Comparison of ENCODE assay signal across 32 cellular contexts in the genomic region with DNA sequence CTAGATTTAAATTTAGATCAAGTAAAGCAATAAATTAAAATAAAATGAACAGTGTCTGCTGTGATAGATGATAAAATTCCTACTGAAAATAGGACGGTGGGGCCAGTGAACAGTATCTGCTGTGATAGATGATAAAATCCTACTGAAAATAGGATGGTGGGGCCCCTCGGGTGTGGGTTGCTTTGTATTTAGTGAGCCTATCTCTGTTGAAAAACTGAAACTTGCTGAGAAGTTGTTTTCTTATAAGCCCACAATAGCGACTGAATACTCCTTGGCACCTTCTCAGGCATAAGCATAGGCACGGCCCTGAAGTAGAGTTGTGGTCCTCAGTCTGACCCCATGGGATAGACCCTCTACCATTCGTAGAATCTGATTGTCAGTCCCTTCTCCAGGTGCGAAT. TPM values are rescaled to one million over a fixed set of nuclear protein-coding genes. Genes with fewer than 3 reads are reported as not detected.
"Had no signal": no experiment of that assay in that cellular context is flagged by ENCODE, and none has a peak within 500 bp of the region (broad histone marks: within the 10 kb centered on the region; RNA-seq: fewer than 3 reads in every experiment).

No MANE protein-coding gene starts in this region.

- H3K27ac ChIP-seq: dorsolateral prefrontal cortex, epithelial cell of prostate, gastrocnemius medialis, neutrophil, psoas muscle, sigmoid colon, stomach, thyroid gland, vagina had no signal

- H3K27me3 ChIP-seq: dorsolateral prefrontal cortex, gastrocnemius medialis, sigmoid colon, stomach, thyroid gland, vagina had no signal

- FAIRE-seq: keratinocyte had no signal

- H3K4me3 ChIP-seq: dorsolateral prefrontal cortex, gastrocnemius medialis, mucosa of descending colon, psoas muscle, sigmoid colon, stomach, thyroid gland, vagina had no signal

- H3K9me3 ChIP-seq: gastrocnemius medialis, mucosa of descending colon, neutrophil, psoas muscle, sigmoid colon, stomach, thyroid gland, vagina had no signal

- DNase-seq: dorsolateral prefrontal cortex; effector CD4-positive, alpha-beta T cell; foreskin fibroblast; gastrocnemius medialis; head of caudate nucleus; left ventricle myocardium superior; mesenchymal stem cell; mucosa of descending colon; naive B cell; posterior cingulate gyrus; psoas muscle; right cardiac atrium; sigmoid colon; stimulated activated CD4-positive, alpha-beta T cell treated with anti-CD3 and anti-CD28 coated beads, Interleukin-2, amount 100 ng/mL, for 24 hours; stimulated activated CD4-positive, alpha-beta T cell treated with anti-CD3 and anti-CD28 coated beads, Interleukin-4, amount 100 ng/mL, for 24 hours; stimulated activated naive CD4-positive, alpha-beta T cell treated with Interleukin-2 at 50 U/mL for 16 hours; stomach; thyroid gland; trophoblast cell had no signal

RNA-seq across cellular contexts. Expression of gene LRRC14B, which starts 32.5 kb away (rescaled TPM):
- total RNA-seq: esophagus mucosa; glomerular endothelial cell; lung microvascular endothelial cell; mucosa of descending colon; natural killer cell treated with Interleukin-12 subunit alpha and Interleukin-12 subunit beta and Interleukin-15 and Interleukin-18, amount 100 ng/mL, for 72 hours; neural crest cell; omental fat pad; renal cortical epithelial cell; subcutaneous adipose tissue; thyroid gland; ureter; vagina had no signal
- polyA plus RNA-seq: keratinocyte, sigmoid colon had no signal
